ENCODE assay signal across 8 cellular contexts in the genomic region with DNA sequence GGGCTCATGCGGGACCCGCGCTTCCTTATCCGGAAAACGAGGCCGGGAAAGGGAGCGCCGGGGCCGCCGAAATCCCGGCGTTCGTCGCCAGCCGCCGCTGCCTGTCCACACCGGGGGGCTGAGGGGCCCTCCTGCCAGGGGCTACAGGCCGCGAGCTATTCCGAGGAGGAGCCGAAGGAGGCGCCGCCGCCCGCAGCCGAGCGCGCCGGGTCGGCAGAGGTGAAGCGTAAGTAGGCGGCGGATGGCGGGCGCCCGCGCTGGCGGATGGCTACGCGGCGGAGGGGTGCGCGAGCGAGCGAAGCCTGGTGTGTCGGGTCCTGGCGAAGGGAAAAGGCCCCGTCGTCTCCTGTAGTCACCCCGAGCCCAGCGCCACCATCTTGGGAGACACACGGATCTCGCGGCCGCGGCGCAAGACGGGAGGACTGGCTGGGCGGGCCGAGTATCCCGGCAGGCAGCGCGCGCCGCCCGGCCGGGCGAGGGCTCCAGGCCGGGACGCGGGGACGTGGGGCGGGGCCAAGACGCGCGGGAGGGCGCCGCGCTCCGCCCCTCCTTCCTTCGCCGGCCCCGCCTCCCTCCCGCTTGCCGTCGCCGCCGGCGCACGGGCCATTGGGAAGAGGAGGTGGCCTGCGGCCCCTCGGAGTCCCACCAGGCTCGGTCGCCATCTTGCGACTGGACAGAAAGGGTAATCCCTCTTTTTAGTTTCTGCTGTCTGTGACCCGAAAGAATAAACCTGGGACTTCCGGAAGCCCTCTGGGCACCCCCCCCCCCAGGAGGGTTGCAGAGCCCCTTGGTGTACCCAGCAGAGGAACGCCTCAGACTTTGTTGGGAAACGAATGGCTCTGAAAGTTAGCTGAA. TPM values are rescaled to one million over a fixed set of nuclear protein-coding genes. Genes with fewer than 3 reads are reported as not detected.
DNase-seq lines count a peak whose midpoint lies in the region; ATAC-seq and TF ChIP-seq lines count a peak whose summit lies in the region.

TSS of gene UBE3A (minus strand) at position 424 of the 855 bp plus-strand sequence. CDS start 29,917 bp downstream, outside the sequence.

- peaks cover 50% of the 10 kb centered on the region for H3K79me2 ChIP-seq in PC-3 (ENCODE audit: low read length)

- H3K36me3 Mint-ChIP-seq in IgD-negative memory B cell, result no peaks in the 10 kb centered on the region
- peaks cover 36% of the 10 kb centered on the region for H3K36me3 Mint-ChIP-seq in activated T-cell treated with anti-CD3 and anti-CD28 coated beads, Interleukin-2, amount 50 U/mL, for 24 hours (ENCODE audit: low read depth)

- CTCF ChIA-PET in PC-3 (lab: Charles Lee), result interaction anchor here (0.6 kb wide), 1 partner anchor 28 kb away, joined by 4 read pairs; no protein-coding TSS in a partner anchor

- intact Hi-C loops in PC-3 (cut with micrococcal nuclease), result loop anchor here (5.0 kb wide), 3 partner anchors 47 to 112 kb away; no protein-coding TSS in a partner anchor

- H3K4me1 Mint-ChIP-seq in IgD-negative memory B cell, result peaks cover 22 to 29% (median 27%) of the 10 kb centered on the region in 3 donors
- peaks cover 40% of the 10 kb centered on the region for H3K4me1 Mint-ChIP-seq in activated T-cell treated with anti-CD3 and anti-CD28 coated beads, Interleukin-2, amount 50 U/mL, for 24 hours (ENCODE audit: low read depth)

- peak within 1 kb of the TSS; percentile 72 for H3K27ac ChIP-seq in PC-3 (ENCODE audit: low read length)
- H3K27ac ChIP-seq in mucosa of rectum (ENCODE audit: low read depth in 2 of 2, low read length in 2 of 2), result peak within 1 kb of the TSS; percentile 95 to 96

- no peaks in the 10 kb centered on the region for H3K27me3 ChIP-seq in PC-3 (ENCODE audit: low read length)
- H3K27me3 ChIP-seq in mucosa of rectum (ENCODE audit: control insufficient read depth in 2 of 2, insufficient read depth in 2 of 2, low read length in 2 of 2), result no peaks in the 10 kb centered on the region

- peaks cover 8% of the 10 kb centered on the region; the same call in 1 of the 2 replicates for H3K36me3 ChIP-seq in PC-3 (ENCODE audit: low read depth, low read length)
- H3K36me3 ChIP-seq in mucosa of rectum (ENCODE audit: control insufficient read depth in 2 of 2, insufficient read depth in 2 of 2, low read length in 2 of 2), result no peaks in the 10 kb centered on the region

- H3K9me3 ChIP-seq in PC-3 (ENCODE audit: low read length), result no peaks in the 10 kb centered on the region
- H3K9me3 ChIP-seq in mucosa of rectum (ENCODE audit: control insufficient read depth in 2 of 2, low read length in 2 of 2), result no peaks in the 10 kb centered on the region

- TF ChIP-seq POLR2A in erythroblast (IDR thresholded peaks at IDR 0.05; ENCODE audit: low read length), result peak; percentile 85

- H4K20me1 ChIP-seq in PC-3 (ENCODE audit: low read length), result peaks cover 43% of the 10 kb centered on the region

- H3K9ac ChIP-seq in PC-3 (ENCODE audit: low read length) (peak within 1 kb of the TSS; percentile 100), mucosa of rectum (ENCODE audit: low read depth in 1 of 2, low read length in 2 of 2) (peak within 1 kb of the TSS; percentile 92 to 97)

- BruUV-seq in PC-3 (replicated peaks; lab: Mats Ljungman, UMichigan), result no TSS peak

- H3K27ac Mint-ChIP-seq in IgD-negative memory B cell, result peak within 1 kb of the TSS; percentile 40 to 86 (median 80)
- H3K27ac Mint-ChIP-seq in activated T-cell treated with anti-CD3 and anti-CD28 coated beads, Interleukin-2, amount 50 U/mL, for 24 hours, result peak within 1 kb of the TSS; percentile 94

- H3K4me1 ChIP-seq in PC-3 (ENCODE audit: insufficient read depth, low read length) (peaks cover 31% of the 10 kb centered on the region), mucosa of rectum (ENCODE audit: control insufficient read depth in 2 of 2, insufficient read depth in 2 of 2, low read length in 2 of 2) (peaks cover 14 to 17% of the 10 kb centered on the region in 2 donors)

- peak within 1 kb of the TSS; percentile 77 to 97 (median 91) for H3K4me3 Mint-ChIP-seq in IgD-negative memory B cell
- H3K4me3 Mint-ChIP-seq in activated T-cell treated with anti-CD3 and anti-CD28 coated beads, Interleukin-2, amount 50 U/mL, for 24 hours, result peak within 1 kb of the TSS; percentile 91

- H3F3A ChIP-seq in PC-3 (ENCODE audit: low read length, unreplicated experiment), result peaks cover 6% of the 10 kb centered on the region

- H3K4me3 ChIP-seq in PC-3 (ENCODE audit: low read length), result peak within 1 kb of the TSS; percentile 91
- H3K4me3 ChIP-seq in mucosa of rectum (ENCODE audit: low read length in 2 of 2), result peak within 1 kb of the TSS; percentile 87 to 88

- DNase-seq in DMS53 (lab: John Stamatoyannopoulos, UW), result peak; percentile 93
- DNase-seq in PC-3, result peak; percentile 94
- peak; percentile 93 for DNase-seq in activated T-cell treated with anti-CD3 and anti-CD28 coated beads, Interleukin-2, amount 50 U/mL, for 24 hours
- peak; percentile 93 to 96 for DNase-seq in erythroblast (lab: John Stamatoyannopoulos, UW)
- DNase-seq in stimulated activated CD8-positive, alpha-beta memory T cell treated with anti-CD3 and anti-CD28 coated beads, Interleukin-4, amount 100 ng/mL, for 4 hours (ENCODE audit: low read depth in 2 of 2, low spot score in 1 of 2), result peak; percentile 67 to 73

- ATAC-seq in GM21576 (IDR thresholded peaks at IDR 0.05; ENCODE audit: unreplicated experiment) (peak; percentile 85), PC-3 (peak; percentile 93)

- no peaks in the 10 kb centered on the region for H3K27me3 Mint-ChIP-seq in IgD-negative memory B cell
- no peaks in the 10 kb centered on the region for H3K27me3 Mint-ChIP-seq in activated T-cell treated with anti-CD3 and anti-CD28 coated beads, Interleukin-2, amount 50 U/mL, for 24 hours

- H3K9me3 Mint-ChIP-seq in IgD-negative memory B cell, result peaks cover 0 to 1% (median 0%) of the 10 kb centered on the region in 3 donors
- H3K9me3 Mint-ChIP-seq in activated T-cell treated with anti-CD3 and anti-CD28 coated beads, Interleukin-2, amount 50 U/mL, for 24 hours, result no peaks in the 10 kb centered on the region

- H2AFZ ChIP-seq in PC-3 (ENCODE audit: low read length), result peak within 1 kb of the TSS; percentile 100

- TF ChIP-seq CTCF in PC-3 (conservative IDR thresholded peaks at IDR 0.05; ENCODE audit: low read depth, low read length), result no peak; the same call in none of the 2 replicates

- H3K9me2 ChIP-seq in PC-3 (replicated peaks; ENCODE audit: low read length), result no peaks in the 10 kb centered on the region

- POLR2A ChIA-PET in PC-3 (lab: Charles Lee; ENCODE audit: unreplicated experiment), result interaction anchor here (0.5 to 0.6 kb wide), 2 partner anchors 26 to 50 kb away, joined by 3 to 4 read pairs; no protein-coding TSS in a partner anchor

- peak within 1 kb of the TSS; percentile 97 for H3K4me2 ChIP-seq in PC-3 (ENCODE audit: low read length)

RNA-seq across cellular contexts. Expression of gene UBE3A, which starts in this region (rescaled TPM):
- 102 TPM for polyA plus RNA-seq in IgD-negative memory B cell
- 59.5 and 61.2 TPM in 2 replicates for total RNA-seq in PC-3 (2014; rRNA removed)

Comparison
In these comparisons a context has a peak if more than half of its experiments do, and no peak if none do; other contexts are left out.
1. Peak in every context shown above with its lines: DNase-seq, ATAC-seq, H3K4me3 ChIP-seq and H3K27ac ChIP-seq.